1 cellular context compared by ENCODE assay signal in genomic region chr17:48101012-48101720, GRCh38.
TF ChIP-seq lines count a peak whose summit lies in the region.

TSS of gene CBX1 (minus strand) at chr17:48101478. CDS start at chr17:48077004, 24,474 bp downstream.

TF ChIP-seq in HepG2, 621 proteins besides CTCF, POLR2A, EP300 and RAD21 (continued from another document and continues in another):
- TF ChIP-seq ZNF768 (CRISPR knock-in tag; IDR thresholded peaks at IDR 0.05): peak; percentile 65
- no peak for TF ChIP-seq NFE2L2 (IDR thresholded peaks at IDR 0.05; ENCODE audit: low read length)
- TF ChIP-seq ZFY (CRISPR knock-in tag; IDR thresholded peaks at IDR 0.05): peak; percentile 96
- TF ChIP-seq YEATS2 (CRISPR knock-in tag; IDR thresholded peaks at IDR 0.05; ENCODE audit: borderline replicate concordance): peak; percentile 90
- TF ChIP-seq CREB1 (IDR thresholded peaks at IDR 0.05): no peak
- TF ChIP-seq CREB1 (CRISPR knock-in tag; IDR thresholded peaks at IDR 0.05): peak; percentile 59; the same call in 1 of the 2 replicates
- peak; percentile 83 for TF ChIP-seq HCFC1 (IDR thresholded peaks at IDR 0.05; ENCODE audit: low read depth, low read length)
- peak; percentile 93 for TF ChIP-seq PAX8 (CRISPR knock-in tag; IDR thresholded peaks at IDR 0.05; ENCODE audit: borderline replicate concordance)
- no peak for TF ChIP-seq ZMAT5 (CRISPR knock-in tag; IDR thresholded peaks at IDR 0.05; ENCODE audit: borderline replicate concordance, low read depth)
- TF ChIP-seq ZNF572 (CRISPR knock-in tag; IDR thresholded peaks at IDR 0.05): no peak; the same call in 1 of the 2 replicates
- 0 out of 2 replicates have a peak, but pooled peaks have one; percentile 48 for TF ChIP-seq ZNF770 (CRISPR knock-in tag; IDR thresholded peaks at IDR 0.05)
- TF ChIP-seq ZNF383 (CRISPR knock-in tag; IDR thresholded peaks at IDR 0.05; ENCODE audit: borderline replicate concordance): no peak
- TF ChIP-seq ETV6 (CRISPR knock-in tag; conservative IDR thresholded peaks at IDR 0.05): peak; percentile 71
- TF ChIP-seq ZNF598 (CRISPR knock-in tag; IDR thresholded peaks at IDR 0.05; ENCODE audit: borderline replicate concordance): peak; percentile 98
- peak; percentile 87; the same call in 1 of the 2 replicates for TF ChIP-seq IRF2 (CRISPR knock-in tag; IDR thresholded peaks at IDR 0.05)
- peak; percentile 34; the same call in 1 of the 2 replicates for TF ChIP-seq PPARG (CRISPR knock-in tag; conservative IDR thresholded peaks at IDR 0.05)
- peak; percentile 65 for TF ChIP-seq ZNF18 (CRISPR knock-in tag; IDR thresholded peaks at IDR 0.05; ENCODE audit: insufficient replicate concordance)
- TF ChIP-seq ZNF784 (CRISPR knock-in tag; IDR thresholded peaks at IDR 0.05; ENCODE audit: borderline replicate concordance): peak; percentile 91; the same call in 1 of the 2 replicates
- TF ChIP-seq ZSCAN12 (CRISPR knock-in tag; IDR thresholded peaks at IDR 0.05): 0 out of 2 replicates have a peak, but pooled peaks have one; percentile 32
- TF ChIP-seq ATF3 (CRISPR knock-in tag; IDR thresholded peaks at IDR 0.05): peak; percentile 62
- TF ChIP-seq ZNF367 (CRISPR knock-in tag; IDR thresholded peaks at IDR 0.05; ENCODE audit: borderline replicate concordance): no peak
- TF ChIP-seq ZNF230 (CRISPR knock-in tag; IDR thresholded peaks at IDR 0.05): peak; percentile 94; the same call in 1 of the 2 replicates
- peak; percentile 43 for TF ChIP-seq MIER2 (CRISPR knock-in tag; IDR thresholded peaks at IDR 0.05)
- no peak for TF ChIP-seq DPF2 (CRISPR knock-in tag; IDR thresholded peaks at IDR 0.05; ENCODE audit: borderline replicate concordance, low read depth)
- TF ChIP-seq NCOR1 (IDR thresholded peaks at IDR 0.05; ENCODE audit: borderline replicate concordance, low read length): no peak
- peak; percentile 34 for TF ChIP-seq ZEB1 (IDR thresholded peaks at IDR 0.05; ENCODE audit: insufficient replicate concordance, low read depth)
- peak; percentile 62; the same call in 1 of the 2 replicates for TF ChIP-seq ZBTB10 (CRISPR knock-in tag; IDR thresholded peaks at IDR 0.05; ENCODE audit: borderline replicate concordance)
- TF ChIP-seq ZNF362 (CRISPR knock-in tag; IDR thresholded peaks at IDR 0.05; ENCODE audit: borderline replicate concordance): peak; percentile 30; the same call in 1 of the 2 replicates
- TF ChIP-seq MAX (IDR thresholded peaks at IDR 0.05): peak; percentile 78
- TF ChIP-seq ZNF280B (CRISPR knock-in tag; IDR thresholded peaks at IDR 0.05; ENCODE audit: borderline replicate concordance): peak; percentile 54; the same call in 1 of the 2 replicates
- peak; percentile 91 for TF ChIP-seq TFDP2 (CRISPR knock-in tag; IDR thresholded peaks at IDR 0.05)
- TF ChIP-seq PRPF4 (IDR thresholded peaks at IDR 0.05; ENCODE audit: low read depth, low read length, poor library complexity, severe bottlenecking): no peak
- TF ChIP-seq CHD2 (IDR thresholded peaks at IDR 0.05; ENCODE audit: low read depth, low read length): no peak
- TF ChIP-seq NFKBIZ (CRISPR knock-in tag; IDR thresholded peaks at IDR 0.05): peak; percentile 65; the same call in 1 of the 2 replicates
- TF ChIP-seq ZNF44 (CRISPR knock-in tag; IDR thresholded peaks at IDR 0.05): peak; percentile 71; the same call in 1 of the 2 replicates
- peak; percentile 82 for TF ChIP-seq ERF (CRISPR knock-in tag; IDR thresholded peaks at IDR 0.05)
- no peak for TF ChIP-seq ZBTB26 (CRISPR knock-in tag; IDR thresholded peaks at IDR 0.05; ENCODE audit: borderline replicate concordance)
- peak; percentile 97 for TF ChIP-seq ZNF546 (CRISPR knock-in tag; conservative IDR thresholded peaks at IDR 0.05)
- TF ChIP-seq ZBTB14 (CRISPR knock-in tag; IDR thresholded peaks at IDR 0.05): peak; percentile 92
- TF ChIP-seq EED (CRISPR knock-in tag; IDR thresholded peaks at IDR 0.05): peak; percentile 97; the same call in 1 of the 2 replicates
- TF ChIP-seq ZFP36 (IDR thresholded peaks at IDR 0.05; ENCODE audit: borderline replicate concordance, low read depth, low read length, partially characterized antibody): no peak
